In the genomic region with DNA sequence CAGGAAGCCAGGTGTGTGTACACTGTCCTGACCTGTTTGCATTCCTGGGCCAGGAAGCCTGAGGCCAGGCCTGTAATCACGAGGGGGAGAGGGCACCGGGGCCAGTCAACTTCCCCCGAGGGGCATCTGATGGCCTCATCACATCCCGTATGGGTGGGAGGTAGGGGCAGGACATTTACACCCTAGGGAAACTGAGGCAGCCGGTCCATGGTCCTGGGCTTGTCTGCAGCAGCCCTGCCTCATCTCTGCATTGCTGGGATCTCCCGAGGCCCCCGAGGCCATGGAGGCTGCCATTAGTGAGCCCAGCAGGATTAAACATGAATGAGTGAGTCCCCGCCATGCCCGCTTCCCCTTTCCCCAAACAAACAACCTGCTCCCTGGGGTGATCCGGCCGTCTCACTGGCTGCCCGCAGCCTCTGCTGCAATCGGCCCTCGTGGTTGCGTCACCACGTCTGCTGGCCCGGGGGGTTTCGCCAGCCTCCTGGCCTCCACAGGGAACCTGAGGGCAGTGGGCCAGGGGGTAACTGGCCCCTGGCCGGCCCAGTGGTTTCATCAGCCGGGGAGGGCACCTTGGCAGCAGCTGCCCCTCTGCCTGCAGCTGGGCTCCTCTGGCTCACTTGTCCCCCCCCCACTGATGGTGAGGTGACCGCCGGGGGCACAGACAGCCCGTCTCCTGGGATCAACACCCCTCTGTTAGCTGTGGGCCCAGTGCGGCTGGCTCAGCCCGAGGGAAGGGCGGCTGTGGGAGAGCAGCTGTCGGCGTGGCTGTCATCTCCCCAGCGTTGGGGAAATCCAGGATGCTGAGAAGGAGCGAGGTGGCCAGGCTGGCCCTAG, we compare ENCODE assay signal across 9 cellular contexts.
DNase-seq lines count a peak whose midpoint lies in the region; ATAC-seq and TF ChIP-seq lines count a peak whose summit lies in the region.
"Had no signal": no experiment of that assay in that cellular context is flagged by ENCODE, and none has a peak within 500 bp of the region (broad histone marks: within the 10 kb centered on the region; RNA-seq: fewer than 3 reads in every experiment).

No MANE protein-coding gene starts in this region.

- TF ChIP-seq CTCF in MCF 10A (IDR thresholded peaks at IDR 0.05; ENCODE audit: unreplicated experiment): no peak

- intact Hi-C loops in MCF 10A (cut with micrococcal nuclease): loop anchor here (1.0 kb wide), 1 partner anchor 28 kb away; no protein-coding TSS in a partner anchor
- intact Hi-C loops in activated naive CD4-positive, alpha-beta T cell treated with anti-CD3 and anti-CD28 coated beads for 36 hours (cut with micrococcal nuclease): no loop called here

- H3K4me1 Mint-ChIP-seq in MCF 10A (ENCODE audit: insufficient read depth, unreplicated experiment): peaks cover 21% of the 10 kb centered on the region
- H3K4me1 Mint-ChIP-seq in activated naive CD4-positive, alpha-beta T cell treated with anti-CD3 and anti-CD28 coated beads for 36 hours (ENCODE audit: low read depth): no peaks in the 10 kb centered on the region
- H3K4me1 Mint-ChIP-seq: activated naive CD8-positive, alpha-beta T cell treated with anti-CD3 and anti-CD28 coated beads, Interleukin-2, amount 50 U/mL, for 24 hours had no signal

- peaks cover under 1% of the 10 kb centered on the region for H3K9me3 Mint-ChIP-seq in MCF 10A (ENCODE audit: unreplicated experiment)
- no peaks in the 10 kb centered on the region for H3K9me3 Mint-ChIP-seq in activated naive CD4-positive, alpha-beta T cell treated with anti-CD3 and anti-CD28 coated beads for 36 hours
- H3K9me3 Mint-ChIP-seq: activated naive CD8-positive, alpha-beta T cell treated with anti-CD3 and anti-CD28 coated beads, Interleukin-2, amount 50 U/mL, for 24 hours had no signal

- H3K27me3 Mint-ChIP-seq in MCF 10A (ENCODE audit: insufficient read depth, unreplicated experiment): no peaks in the 10 kb centered on the region
- H3K27me3 Mint-ChIP-seq in activated naive CD4-positive, alpha-beta T cell treated with anti-CD3 and anti-CD28 coated beads for 36 hours (ENCODE audit: low read depth): no peaks in the 10 kb centered on the region

- BruUV-seq in MCF 10A (replicated peaks; lab: Mats Ljungman, UMichigan): TSS peak; percentile 80

- POLR2A ChIA-PET in MCF 10A (lab: Yijun Ruan, JAX): interaction anchor here (0.6 to 1.4 kb wide), 5 partner anchors 9 to 33 kb away, joined by 3 to 8 read pairs (median 4); no protein-coding TSS in a partner anchor

- no peaks in the 10 kb centered on the region for H3K36me3 Mint-ChIP-seq in MCF 10A (ENCODE audit: insufficient read depth, unreplicated experiment)
- H3K36me3 Mint-ChIP-seq in activated naive CD4-positive, alpha-beta T cell treated with anti-CD3 and anti-CD28 coated beads for 36 hours (ENCODE audit: low read depth): no peaks in the 10 kb centered on the region

- no peak for ATAC-seq in GM18517 (IDR thresholded peaks at IDR 0.05; ENCODE audit: unreplicated experiment)
- ATAC-seq: activated naive CD8-positive, alpha-beta T cell treated with anti-CD3 and anti-CD28 coated beads, Interleukin-2, amount 50 U/mL, for 24 hours had no signal

- CTCF ChIA-PET in MCF 10A (lab: Yijun Ruan, JAX): interaction anchor here (0.9 to 1.0 kb wide), 2 partner anchors 10 to 29 kb away, joined by 4 to 5 read pairs; no protein-coding TSS in a partner anchor
- CTCF ChIA-PET in activated naive CD4-positive, alpha-beta T cell treated with anti-CD3 and anti-CD28 coated beads for 36 hours (lab: Charles Lee): no interaction called here

- H3K4me3 Mint-ChIP-seq in MCF 10A (ENCODE audit: unreplicated experiment): no peak overlapping the region
- H3K4me3 Mint-ChIP-seq in activated naive CD4-positive, alpha-beta T cell treated with anti-CD3 and anti-CD28 coated beads for 36 hours: no peak overlapping the region
- H3K4me3 Mint-ChIP-seq: activated naive CD8-positive, alpha-beta T cell treated with anti-CD3 and anti-CD28 coated beads, Interleukin-2, amount 50 U/mL, for 24 hours had no signal

- peak overlapping the region; percentile 23 for H3K27ac Mint-ChIP-seq in MCF 10A (ENCODE audit: low read depth, unreplicated experiment)
- no peak overlapping the region for H3K27ac Mint-ChIP-seq in activated naive CD4-positive, alpha-beta T cell treated with anti-CD3 and anti-CD28 coated beads for 36 hours
- H3K27ac Mint-ChIP-seq: activated naive CD8-positive, alpha-beta T cell treated with anti-CD3 and anti-CD28 coated beads, Interleukin-2, amount 50 U/mL, for 24 hours had no signal

- DNase-seq in COR-L47 (lab: John Stamatoyannopoulos, UW) (peak; percentile 86), NCI-H146 (lab: John Stamatoyannopoulos, UW) (peak; percentile 88), MCF 10A (ENCODE audit: unreplicated experiment) (peak; percentile 91), mucosa of gallbladder (ENCODE audit: low spot score) (peak; percentile 32), hepatic stellate cell (ENCODE audit: low spot score) (no peak)
- no peak for DNase-seq in activated naive CD4-positive, alpha-beta T cell treated with anti-CD3 and anti-CD28 coated beads for 36 hours
- DNase-seq in activated effector memory CD4-positive, alpha-beta T cell treated with anti-CD3 and anti-CD28 coated beads, Interleukin-2, amount 50 U/mL, for 16 hours: no peak
- DNase-seq: activated naive CD8-positive, alpha-beta T cell treated with anti-CD3 and anti-CD28 coated beads, Interleukin-2, amount 50 U/mL, for 24 hours had no signal

Comparison
In these comparisons a context has a peak if more than half of its experiments do, and no peak if none do; other contexts are left out.
1. DNase-seq: peak in COR-L47 (single experiment), NCI-H146 (single experiment), MCF 10A (single experiment) and mucosa of gallbladder (single experiment); none in activated naive CD4-positive, alpha-beta T cell treated with anti-CD3 and anti-CD28 coated beads for 36 hours (single experiment), activated effector memory CD4-positive, alpha-beta T cell treated with anti-CD3 and anti-CD28 coated beads, Interleukin-2, amount 50 U/mL, for 16 hours (single experiment) and hepatic stellate cell (single experiment).